ENCODE assay signal across 1 cellular context in the genomic region with DNA sequence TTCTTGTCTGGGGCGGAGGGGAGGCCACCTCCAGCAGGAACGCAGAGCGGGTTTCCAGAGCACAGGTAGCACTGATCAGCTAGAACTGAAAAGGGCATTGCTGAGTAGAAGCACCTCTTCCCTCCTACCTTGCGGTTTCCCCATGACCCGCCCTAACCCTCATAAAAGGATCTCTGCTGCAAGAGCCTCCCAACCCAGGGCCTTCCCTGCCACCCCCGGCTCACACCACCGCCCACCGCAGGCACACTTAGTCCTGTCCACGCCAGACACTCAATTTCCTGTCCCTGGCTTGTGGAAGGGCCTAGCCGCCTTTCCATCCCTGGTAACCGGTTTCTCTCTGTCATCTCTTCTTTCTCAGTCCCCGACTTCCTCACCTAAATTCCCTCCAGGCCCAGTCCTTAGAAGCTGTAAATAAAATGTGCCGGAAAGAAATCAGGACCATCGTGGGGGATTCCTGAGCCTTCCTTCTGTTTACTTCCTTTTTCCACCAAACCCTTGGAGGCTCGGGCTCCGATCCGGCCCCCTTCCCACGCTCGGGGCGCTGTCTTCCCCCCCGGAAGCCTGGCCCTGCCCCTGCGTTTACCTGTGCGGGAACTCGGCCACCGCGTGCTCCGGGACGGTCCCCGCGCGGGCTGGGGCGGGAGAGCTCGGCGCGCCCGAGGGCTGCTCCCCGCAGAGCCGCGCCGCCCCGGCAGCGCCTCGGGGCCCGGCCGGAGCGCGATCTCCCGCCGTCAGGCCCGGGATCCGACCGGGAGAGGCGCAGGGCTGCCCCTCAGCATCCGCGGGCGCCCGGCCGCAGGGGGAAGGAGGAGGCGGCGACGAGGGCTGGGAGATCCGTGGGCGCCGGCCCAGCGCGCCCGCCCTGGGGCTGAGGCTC.
TF ChIP-seq lines count a peak whose summit lies in the region.

No MANE protein-coding gene starts in this region.

TF ChIP-seq in WTC11, 78 proteins besides CTCF, POLR2A, EP300 and RAD21 (continued from another document):
- TF ChIP-seq, protein P1, sequence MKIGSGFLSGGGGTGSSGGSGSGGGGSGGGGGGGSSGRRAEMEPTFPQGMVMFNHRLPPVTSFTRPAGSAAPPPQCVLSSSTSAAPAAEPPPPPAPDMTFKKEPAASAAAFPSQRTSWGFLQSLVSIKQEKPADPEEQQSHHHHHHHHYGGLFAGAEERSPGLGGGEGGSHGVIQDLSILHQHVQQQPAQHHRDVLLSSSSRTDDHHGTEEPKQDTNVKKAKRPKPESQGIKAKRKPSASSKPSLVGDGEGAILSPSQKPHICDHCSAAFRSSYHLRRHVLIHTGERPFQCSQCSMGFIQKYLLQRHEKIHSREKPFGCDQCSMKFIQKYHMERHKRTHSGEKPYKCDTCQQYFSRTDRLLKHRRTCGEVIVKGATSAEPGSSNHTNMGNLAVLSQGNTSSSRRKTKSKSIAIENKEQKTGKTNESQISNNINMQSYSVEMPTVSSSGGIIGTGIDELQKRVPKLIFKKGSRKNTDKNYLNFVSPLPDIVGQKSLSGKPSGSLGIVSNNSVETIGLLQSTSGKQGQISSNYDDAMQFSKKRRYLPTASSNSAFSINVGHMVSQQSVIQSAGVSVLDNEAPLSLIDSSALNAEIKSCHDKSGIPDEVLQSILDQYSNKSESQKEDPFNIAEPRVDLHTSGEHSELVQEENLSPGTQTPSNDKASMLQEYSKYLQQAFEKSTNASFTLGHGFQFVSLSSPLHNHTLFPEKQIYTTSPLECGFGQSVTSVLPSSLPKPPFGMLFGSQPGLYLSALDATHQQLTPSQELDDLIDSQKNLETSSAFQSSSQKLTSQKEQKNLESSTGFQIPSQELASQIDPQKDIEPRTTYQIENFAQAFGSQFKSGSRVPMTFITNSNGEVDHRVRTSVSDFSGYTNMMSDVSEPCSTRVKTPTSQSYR (CRISPR knock-in tag; IDR thresholded peaks at IDR 0.05), result no peak
- TF ChIP-seq ZNF263 (CRISPR knock-in tag; IDR thresholded peaks at IDR 0.05; ENCODE audit: low read depth) (no peak), FOXP1 (CRISPR knock-in tag; IDR thresholded peaks at IDR 0.05; ENCODE audit: borderline replicate concordance) (peak; percentile 50; the same call in 1 of the 2 replicates), RORB (CRISPR knock-in tag; IDR thresholded peaks at IDR 0.05) (no peak), FOXK1 (CRISPR knock-in tag; IDR thresholded peaks at IDR 0.05) (no peak), CREM (CRISPR knock-in tag; IDR thresholded peaks at IDR 0.05) (no peak), CBFB (CRISPR knock-in tag; IDR thresholded peaks at IDR 0.05; ENCODE audit: low read depth) (no peak), GTF2I (CRISPR knock-in tag; conservative IDR thresholded peaks at IDR 0.05) (no peak), ZNF232 (CRISPR knock-in tag; IDR thresholded peaks at IDR 0.05) (no peak), ZNF396 (CRISPR knock-in tag; IDR thresholded peaks at IDR 0.05; ENCODE audit: borderline replicate concordance) (no peak), NR3C1 (CRISPR knock-in tag; conservative IDR thresholded peaks at IDR 0.05; ENCODE audit: low read depth) (no peak), ETV6 (CRISPR knock-in tag; IDR thresholded peaks at IDR 0.05) (no peak)
- TF ChIP-seq, protein P2, sequence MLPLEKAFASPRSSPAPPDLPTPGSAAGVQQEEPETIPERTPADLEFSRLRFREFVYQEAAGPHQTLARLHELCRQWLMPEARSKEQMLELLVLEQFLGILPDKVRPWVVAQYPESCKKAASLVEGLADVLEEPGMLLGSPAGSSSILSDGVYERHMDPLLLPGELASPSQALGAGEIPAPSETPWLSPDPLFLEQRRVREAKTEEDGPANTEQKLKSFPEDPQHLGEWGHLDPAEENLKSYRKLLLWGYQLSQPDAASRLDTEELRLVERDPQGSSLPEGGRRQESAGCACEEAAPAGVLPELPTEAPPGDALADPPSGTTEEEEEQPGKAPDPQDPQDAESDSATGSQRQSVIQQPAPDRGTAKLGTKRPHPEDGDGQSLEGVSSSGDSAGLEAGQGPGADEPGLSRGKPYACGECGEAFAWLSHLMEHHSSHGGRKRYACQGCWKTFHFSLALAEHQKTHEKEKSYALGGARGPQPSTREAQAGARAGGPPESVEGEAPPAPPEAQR (CRISPR knock-in tag; IDR thresholded peaks at IDR 0.05), result no peak
- TF ChIP-seq, protein P3, sequence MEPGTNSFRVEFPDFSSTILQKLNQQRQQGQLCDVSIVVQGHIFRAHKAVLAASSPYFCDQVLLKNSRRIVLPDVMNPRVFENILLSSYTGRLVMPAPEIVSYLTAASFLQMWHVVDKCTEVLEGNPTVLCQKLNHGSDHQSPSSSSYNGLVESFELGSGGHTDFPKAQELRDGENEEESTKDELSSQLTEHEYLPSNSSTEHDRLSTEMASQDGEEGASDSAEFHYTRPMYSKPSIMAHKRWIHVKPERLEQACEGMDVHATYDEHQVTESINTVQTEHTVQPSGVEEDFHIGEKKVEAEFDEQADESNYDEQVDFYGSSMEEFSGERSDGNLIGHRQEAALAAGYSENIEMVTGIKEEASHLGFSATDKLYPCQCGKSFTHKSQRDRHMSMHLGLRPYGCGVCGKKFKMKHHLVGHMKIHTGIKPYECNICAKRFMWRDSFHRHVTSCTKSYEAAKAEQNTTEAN (CRISPR knock-in tag; IDR thresholded peaks at IDR 0.05), result no peak
- TF ChIP-seq, protein P4, sequence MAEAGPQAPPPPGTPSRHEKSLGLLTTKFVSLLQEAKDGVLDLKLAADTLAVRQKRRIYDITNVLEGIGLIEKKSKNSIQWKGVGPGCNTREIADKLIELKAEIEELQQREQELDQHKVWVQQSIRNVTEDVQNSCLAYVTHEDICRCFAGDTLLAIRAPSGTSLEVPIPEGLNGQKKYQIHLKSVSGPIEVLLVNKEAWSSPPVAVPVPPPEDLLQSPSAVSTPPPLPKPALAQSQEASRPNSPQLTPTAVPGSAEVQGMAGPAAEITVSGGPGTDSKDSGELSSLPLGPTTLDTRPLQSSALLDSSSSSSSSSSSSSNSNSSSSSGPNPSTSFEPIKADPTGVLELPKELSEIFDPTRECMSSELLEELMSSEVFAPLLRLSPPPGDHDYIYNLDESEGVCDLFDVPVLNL (CRISPR knock-in tag; IDR thresholded peaks at IDR 0.05; ENCODE audit: borderline replicate concordance, low read depth), result 0 out of 2 replicates have a peak, but pooled peaks have one; percentile 5
- TF ChIP-seq, protein P5, sequence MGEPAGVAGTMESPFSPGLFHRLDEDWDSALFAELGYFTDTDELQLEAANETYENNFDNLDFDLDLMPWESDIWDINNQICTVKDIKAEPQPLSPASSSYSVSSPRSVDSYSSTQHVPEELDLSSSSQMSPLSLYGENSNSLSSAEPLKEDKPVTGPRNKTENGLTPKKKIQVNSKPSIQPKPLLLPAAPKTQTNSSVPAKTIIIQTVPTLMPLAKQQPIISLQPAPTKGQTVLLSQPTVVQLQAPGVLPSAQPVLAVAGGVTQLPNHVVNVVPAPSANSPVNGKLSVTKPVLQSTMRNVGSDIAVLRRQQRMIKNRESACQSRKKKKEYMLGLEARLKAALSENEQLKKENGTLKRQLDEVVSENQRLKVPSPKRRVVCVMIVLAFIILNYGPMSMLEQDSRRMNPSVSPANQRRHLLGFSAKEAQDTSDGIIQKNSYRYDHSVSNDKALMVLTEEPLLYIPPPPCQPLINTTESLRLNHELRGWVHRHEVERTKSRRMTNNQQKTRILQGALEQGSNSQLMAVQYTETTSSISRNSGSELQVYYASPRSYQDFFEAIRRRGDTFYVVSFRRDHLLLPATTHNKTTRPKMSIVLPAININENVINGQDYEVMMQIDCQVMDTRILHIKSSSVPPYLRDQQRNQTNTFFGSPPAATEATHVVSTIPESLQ (CRISPR knock-in tag; IDR thresholded peaks at IDR 0.05), result no peak
TF ChIP-seq in WTC11: peak in this region for 5.
